Comparison of ENCODE assay signal across 9 cellular contexts in genomic region chr7:44581426-44581906, GRCh38. TPM values are rescaled to one million over a fixed set of nuclear protein-coding genes. Genes with fewer than 3 reads are reported as not detected.
DNase-seq lines count a peak whose midpoint lies in the region; ATAC-seq and TF ChIP-seq lines count a peak whose summit lies in the region.
"Had no signal": no experiment of that assay in that cellular context is flagged by ENCODE, and none has a peak within 500 bp of the region (broad histone marks: within the 10 kb centered on the region; RNA-seq: fewer than 3 reads in every experiment).

No MANE protein-coding gene starts in this region.

- no peak for TF ChIP-seq CTCF in CD4-positive, alpha-beta T cell (IDR thresholded peaks at IDR 0.05)
- no peak for TF ChIP-seq CTCF in activated B cell treated with CpG ODN at 0.5 μM for 24 hours (IDR thresholded peaks at IDR 0.05)

- CTCF ChIA-PET in CD4-positive, alpha-beta T cell (lab: Charles Lee), result interaction anchor here (1.4 to 1.7 kb wide), 3 partner anchors 16 to 304 kb away, joined by 3 to 7 read pairs (median 3); partner anchors contain the start of gene PURB
- CTCF ChIA-PET in activated B cell treated with CpG ODN at 0.5 μM for 24 hours (lab: Charles Lee), result interaction anchor here (1.2 to 1.7 kb wide), 4 partner anchors 10 to 263 kb away, joined by 3 to 9 read pairs (median 4); partner anchors contain the start of gene NUDCD3

- H3K9me3 ChIP-seq in CD4-positive, alpha-beta T cell (ENCODE audit: control insufficient read depth, low read length), result no peaks in the 10 kb centered on the region

- peak overlapping the region; percentile 97 for H3K56ac ChIP-seq in mesendoderm (ENCODE audit: low read length)

- H2BK15ac ChIP-seq in mesendoderm (replicated peaks; ENCODE audit: low read depth), result no peak overlapping the region

- POLR2A ChIA-PET in CD4-positive, alpha-beta T cell (lab: Charles Lee), result interaction anchor here (0.6 to 4.2 kb wide), 21 partner anchors 8 to 561 kb away, joined by 3 to 65 read pairs (median 6); partner anchors contain the start of genes DBNL, DDX56, H2AZ2 and NUDCD3
- POLR2A ChIA-PET in activated B cell treated with CpG ODN at 0.5 μM for 24 hours (lab: Charles Lee), result interaction anchor here (0.6 to 4.7 kb wide), 22 partner anchors 8 to 600 kb away, joined by 3 to 45 read pairs (median 7); partner anchors contain the start of genes DBNL, DDX56, H2AZ2 and NUDCD3

- H3K79me1 ChIP-seq in mesendoderm (ENCODE audit: low read length), result peaks cover 8% of the 10 kb centered on the region

- H3K27me3 ChIP-seq in CD4-positive, alpha-beta T cell (ENCODE audit: control insufficient read depth, insufficient read depth, low read length), result no peaks in the 10 kb centered on the region
- H3K27me3 ChIP-seq in mesendoderm (ENCODE audit: insufficient read depth, low read length, poor library complexity), result no peaks in the 10 kb centered on the region

- peak overlapping the region; percentile 93 for H3K9ac ChIP-seq in mesendoderm (ENCODE audit: low read length)

- ATAC-seq in CD4-positive, alpha-beta T cell (ENCODE audit: poor library complexity), result peak; percentile 37
- ATAC-seq in GM19372 (IDR thresholded peaks at IDR 0.05; ENCODE audit: low read depth, unreplicated experiment) (peak; percentile 23), HG03432 (IDR thresholded peaks at IDR 0.05; ENCODE audit: unreplicated experiment) (peak; percentile 30), activated B cell treated with CpG ODN at 0.5 μM for 24 hours (ENCODE audit: low read depth) (peak; percentile 8)

- H3K4me1 Mint-ChIP-seq in CD4-positive, alpha-beta T cell (ENCODE audit: low read depth), result peaks cover 39% of the 10 kb centered on the region
- peaks cover 29% of the 10 kb centered on the region for H3K4me1 Mint-ChIP-seq in activated B cell treated with CpG ODN at 0.5 μM for 24 hours
- peaks cover 34% of the 10 kb centered on the region for H3K4me1 Mint-ChIP-seq in dendritic cell treated with granulocyte-macrophage colony-stimulating factor and Interleukin-4, amounts not matched to agents 40 ng/mL and 50 ng/mL, for 4 days (ENCODE audit: low read depth)

- H2BK120ac ChIP-seq in mesendoderm (ENCODE audit: low read depth, low read length), result no peak overlapping the region

- no peaks in the 10 kb centered on the region for H3K36me3 ChIP-seq in mesendoderm (ENCODE audit: control insufficient read depth, insufficient read depth, low read length)

- peak; percentile 27 to 58 (median 34) for DNase-seq in CD4-positive, alpha-beta T cell
- DNase-seq in activated B cell treated with CpG ODN at 0.5 μM for 24 hours (no peak), mesendoderm (peak; percentile 22), substantia nigra (lab: John Stamatoyannopoulos, UW) (peak in 4 of 49 donors; percentile 39 to 52 (median 48)), amniotic stem cell (lab: John Stamatoyannopoulos, UW) (no peak)

- H3K36me3 Mint-ChIP-seq in CD4-positive, alpha-beta T cell (ENCODE audit: low read depth), result peaks cover 45% of the 10 kb centered on the region
- H3K36me3 Mint-ChIP-seq in activated B cell treated with CpG ODN at 0.5 μM for 24 hours (ENCODE audit: low read depth), result peaks cover 40% of the 10 kb centered on the region
- H3K36me3 Mint-ChIP-seq in dendritic cell treated with granulocyte-macrophage colony-stimulating factor and Interleukin-4, amounts not matched to agents 40 ng/mL and 50 ng/mL, for 4 days (ENCODE audit: low read depth), result peaks cover 58% of the 10 kb centered on the region

- peak overlapping the region; percentile 95 for H3K4me3 Mint-ChIP-seq in CD4-positive, alpha-beta T cell
- peak overlapping the region; percentile 90 for H3K4me3 Mint-ChIP-seq in activated B cell treated with CpG ODN at 0.5 μM for 24 hours
- peak overlapping the region; percentile 90 for H3K4me3 Mint-ChIP-seq in dendritic cell treated with granulocyte-macrophage colony-stimulating factor and Interleukin-4, amounts not matched to agents 40 ng/mL and 50 ng/mL, for 4 days

- peak overlapping the region; percentile 70 for H3K23ac ChIP-seq in mesendoderm (ENCODE audit: low read length)

- peak overlapping the region; percentile 96 for H3K27ac ChIP-seq in CD4-positive, alpha-beta T cell (ENCODE audit: low read depth, low read length)
- no peak overlapping the region for H3K27ac ChIP-seq in mesendoderm (ENCODE audit: low read depth, low read length)
- peak overlapping the region; percentile 93 for H3K27ac ChIP-seq in substantia nigra (ENCODE audit: low read depth, low read length, poor library complexity, severe bottlenecking)

- H3K79me2 ChIP-seq in mesendoderm (ENCODE audit: control insufficient read depth, insufficient read depth, low read length), result peaks cover 7% of the 10 kb centered on the region

- peak overlapping the region; percentile 84 for H2AK5ac ChIP-seq in mesendoderm (ENCODE audit: low read length)

- peak overlapping the region; percentile 58 for H3K4ac ChIP-seq in mesendoderm (ENCODE audit: low read depth, low read length)

- WGBS in mesendoderm (ENCODE audit: extremely low coverage, insufficient coverage, low lambda C conversion rate), result no CpG with 5 or more reads among the region's 28 CpGs

- peak overlapping the region; percentile 1 for H3K18ac ChIP-seq in mesendoderm (ENCODE audit: low read length)

- peak overlapping the region; percentile 93 for H3K4me3 ChIP-seq in mesendoderm (ENCODE audit: low read length)

- H3K27ac Mint-ChIP-seq in CD4-positive, alpha-beta T cell, result peak overlapping the region; percentile 97
- peak overlapping the region; percentile 95 for H3K27ac Mint-ChIP-seq in activated B cell treated with CpG ODN at 0.5 μM for 24 hours
- peak overlapping the region; percentile 97 for H3K27ac Mint-ChIP-seq in dendritic cell treated with granulocyte-macrophage colony-stimulating factor and Interleukin-4, amounts not matched to agents 40 ng/mL and 50 ng/mL, for 4 days

- H2BK5ac ChIP-seq in mesendoderm (ENCODE audit: low read length), result no peak overlapping the region

- H3K4me1 ChIP-seq in mesendoderm (ENCODE audit: control insufficient read depth, low read depth, low read length), result no peaks in the 10 kb centered on the region

- intact Hi-C loops in CD4-positive, alpha-beta T cell (cut with DNase I, micrococcal nuclease), result loop anchor here in 1 of 2 experiments (5.0 to 10.0 kb wide), 2 partner anchors 171 to 403 kb away; no protein-coding TSS in a partner anchor
- intact Hi-C loops in activated B cell treated with CpG ODN at 0.5 μM for 24 hours (cut with micrococcal nuclease), result loop anchor here (5.0 kb wide), 1 partner anchor 564 kb away; no protein-coding TSS in a partner anchor
- intact Hi-C loops in dendritic cell treated with granulocyte-macrophage colony-stimulating factor and Interleukin-4, amounts not matched to agents 40 ng/mL and 50 ng/mL, for 4 days (cut with micrococcal nuclease), result no loop called here

- H3K4me2 ChIP-seq in mesendoderm (ENCODE audit: low read length), result peak overlapping the region; percentile 90

- H4K5ac ChIP-seq in mesendoderm (ENCODE audit: low read length), result no peak overlapping the region

- H3K9me3 Mint-ChIP-seq in CD4-positive, alpha-beta T cell, result no peaks in the 10 kb centered on the region
- no peaks in the 10 kb centered on the region for H3K9me3 Mint-ChIP-seq in activated B cell treated with CpG ODN at 0.5 μM for 24 hours
- no peaks in the 10 kb centered on the region for H3K9me3 Mint-ChIP-seq in dendritic cell treated with granulocyte-macrophage colony-stimulating factor and Interleukin-4, amounts not matched to agents 40 ng/mL and 50 ng/mL, for 4 days

- no peak overlapping the region for H4K8ac ChIP-seq in mesendoderm (ENCODE audit: low read depth, low read length)

- H3K27me3 Mint-ChIP-seq in CD4-positive, alpha-beta T cell, result no peaks in the 10 kb centered on the region
- peaks cover 2% of the 10 kb centered on the region for H3K27me3 Mint-ChIP-seq in activated B cell treated with CpG ODN at 0.5 μM for 24 hours
- peaks cover 1% of the 10 kb centered on the region for H3K27me3 Mint-ChIP-seq in dendritic cell treated with granulocyte-macrophage colony-stimulating factor and Interleukin-4, amounts not matched to agents 40 ng/mL and 50 ng/mL, for 4 days

RNA-seq across cellular contexts. Expression of gene TMED4, which starts 0.6 kb away (rescaled TPM):
- total RNA-seq in CD4-positive, alpha-beta T cell, result 100 to 1,000 TPM; 134 to 138 TPM
- 61.7 and 70.1 TPM in 2 replicates for total RNA-seq in activated B cell treated with CpG ODN at 0.5 μM for 24 hours
- polyA plus RNA-seq in mesendoderm (2013, experiment 1 of 2), result 24.1 TPM
- polyA plus RNA-seq in mesendoderm (2013, experiment 2 of 2), result 24.4 TPM

RNA-seq across cellular contexts. Expression of gene DDX56, which starts 7.8 kb away (rescaled TPM):
- 100 to 1,000 TPM; 126 to 127 TPM for total RNA-seq in CD4-positive, alpha-beta T cell
- 92.6 and 99.7 TPM in 2 replicates for total RNA-seq in activated B cell treated with CpG ODN at 0.5 μM for 24 hours
- 79.9 TPM for polyA plus RNA-seq in mesendoderm (2013, experiment 1 of 2)
- polyA plus RNA-seq in mesendoderm (2013, experiment 2 of 2), result 72.0 TPM

RNA-seq across cellular contexts. Expression of gene OGDH, which starts 25.0 kb away (rescaled TPM):
- total RNA-seq in CD4-positive, alpha-beta T cell, result 10 to 100 TPM; 39.8 to 43.8 TPM
- total RNA-seq in activated B cell treated with CpG ODN at 0.5 μM for 24 hours, result 79.5 and 81.7 TPM in 2 replicates
- polyA plus RNA-seq in mesendoderm (2013, experiment 1 of 2), result 40.8 TPM
- polyA plus RNA-seq in mesendoderm (2013, experiment 2 of 2), result 40.9 TPM

RNA-seq across cellular contexts. Expression of gene NPC1L1, which starts 40.3 kb away (rescaled TPM):
- total RNA-seq in CD4-positive, alpha-beta T cell, result under 1 TPM in 1 of 2 experiments, not detected in 1; 0.08 TPM
- total RNA-seq in activated B cell treated with CpG ODN at 0.5 μM for 24 hours, result not detected in 2 replicates
- 0.22 TPM for polyA plus RNA-seq in mesendoderm (2013, experiment 1 of 2)
- 0.18 TPM for polyA plus RNA-seq in mesendoderm (2013, experiment 2 of 2)
- total RNA-seq: RPMI7951 had no signal

Comparison
In these comparisons a context has a peak if more than half of its experiments do, and no peak if none do; other contexts are left out.
1. DNase-seq: peak in CD4-positive, alpha-beta T cell (10 of 10) and mesendoderm (single experiment); none in activated B cell treated with CpG ODN at 0.5 μM for 24 hours (single experiment) and amniotic stem cell (single experiment).
2. Peak in every context shown above with its lines, with median percentiles within 50 percentile points of each other: ATAC-seq, H3K27ac Mint-ChIP-seq and H3K4me3 Mint-ChIP-seq.